In the genomic region with DNA sequence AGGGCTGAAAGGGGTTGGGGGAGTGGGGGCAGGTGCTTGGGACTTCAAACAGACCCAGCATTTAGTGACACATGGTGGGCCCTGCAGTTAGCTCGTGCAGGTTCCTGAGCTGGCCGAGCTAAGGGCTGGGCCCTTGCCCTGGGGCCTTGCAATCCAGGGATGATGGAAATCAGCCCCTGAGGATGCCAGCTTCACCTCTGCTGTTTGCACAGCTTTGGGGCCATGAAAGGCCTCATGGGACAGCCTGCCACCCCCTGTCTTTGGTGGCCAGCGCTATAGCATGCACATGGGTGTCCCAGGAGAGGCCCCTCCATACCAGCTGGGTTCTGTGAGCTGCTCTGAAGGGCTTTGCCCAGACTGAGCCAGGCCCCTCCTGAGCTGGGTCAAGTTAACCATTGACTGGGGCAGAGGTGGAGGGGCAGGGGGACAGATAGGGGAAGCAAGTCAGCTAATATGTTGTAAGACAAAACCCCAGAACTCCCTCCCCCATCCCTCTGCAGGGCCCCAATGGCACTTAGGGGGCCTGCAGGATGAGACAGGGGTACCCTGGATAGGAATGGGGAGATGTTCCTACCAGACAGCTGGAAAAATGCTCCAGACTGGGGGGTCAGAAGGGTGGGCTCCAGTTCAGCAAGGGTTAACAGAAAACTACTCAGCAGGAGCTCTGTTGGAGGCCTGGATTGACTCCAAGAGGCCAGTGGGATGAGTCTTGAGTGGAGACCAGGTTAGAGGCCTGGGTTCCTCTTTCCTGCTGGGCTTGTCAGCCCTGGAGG, we compare ENCODE assay signal across 1 cellular context.
TF ChIP-seq lines count a peak whose summit lies in the region.

No MANE protein-coding gene starts in this region.

TF ChIP-seq in A549, 52 proteins besides CTCF, POLR2A, EP300 and RAD21:
- TF ChIP-seq RFX5 (IDR thresholded peaks at IDR 0.05) (no peak), FOXS1 (CRISPR knock-in tag; IDR thresholded peaks at IDR 0.05) (no peak), SMC3 (IDR thresholded peaks at IDR 0.05) (no peak), PHF8 (IDR thresholded peaks at IDR 0.05; ENCODE audit: borderline replicate concordance, low read depth) (no peak), GATA3 (IDR thresholded peaks at IDR 0.05; ENCODE audit: borderline replicate concordance) (no peak), CHD4 (IDR thresholded peaks at IDR 0.05; ENCODE audit: borderline replicate concordance) (no peak), HDAC2 (IDR thresholded peaks at IDR 0.05) (no peak), SREBF2 (IDR thresholded peaks at IDR 0.05) (no peak), FOSB (CRISPR knock-in tag; IDR thresholded peaks at IDR 0.05) (no peak), RARB (CRISPR knock-in tag; IDR thresholded peaks at IDR 0.05) (no peak), CBX2 (IDR thresholded peaks at IDR 0.05; ENCODE audit: borderline replicate concordance, low read depth) (no peak), RNF2 (IDR thresholded peaks at IDR 0.05; ENCODE audit: borderline replicate concordance, low read depth) (no peak), KDM5A (IDR thresholded peaks at IDR 0.05) (no peak), MYC (IDR thresholded peaks at IDR 0.05; ENCODE audit: borderline replicate concordance, low read length) (no peak)
- TF ChIP-seq, protein P1, sequence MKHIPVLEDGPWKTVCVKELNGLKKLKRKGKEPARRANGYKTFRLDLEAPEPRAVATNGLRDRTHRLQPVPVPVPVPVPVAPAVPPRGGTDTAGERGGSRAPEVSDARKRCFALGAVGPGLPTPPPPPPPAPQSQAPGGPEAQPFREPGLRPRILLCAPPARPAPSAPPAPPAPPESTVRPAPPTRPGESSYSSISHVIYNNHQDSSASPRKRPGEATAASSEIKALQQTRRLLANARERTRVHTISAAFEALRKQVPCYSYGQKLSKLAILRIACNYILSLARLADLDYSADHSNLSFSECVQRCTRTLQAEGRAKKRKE (CRISPR knock-in tag; IDR thresholded peaks at IDR 0.05; ENCODE audit: low read depth) = no peak
- TF ChIP-seq, protein P2, sequence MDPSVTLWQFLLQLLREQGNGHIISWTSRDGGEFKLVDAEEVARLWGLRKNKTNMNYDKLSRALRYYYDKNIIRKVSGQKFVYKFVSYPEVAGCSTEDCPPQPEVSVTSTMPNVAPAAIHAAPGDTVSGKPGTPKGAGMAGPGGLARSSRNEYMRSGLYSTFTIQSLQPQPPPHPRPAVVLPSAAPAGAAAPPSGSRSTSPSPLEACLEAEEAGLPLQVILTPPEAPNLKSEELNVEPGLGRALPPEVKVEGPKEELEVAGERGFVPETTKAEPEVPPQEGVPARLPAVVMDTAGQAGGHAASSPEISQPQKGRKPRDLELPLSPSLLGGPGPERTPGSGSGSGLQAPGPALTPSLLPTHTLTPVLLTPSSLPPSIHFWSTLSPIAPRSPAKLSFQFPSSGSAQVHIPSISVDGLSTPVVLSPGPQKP (IDR thresholded peaks at IDR 0.05; ENCODE audit: low read depth, low read length) = no peak
- TF ChIP-seq, protein P3, sequence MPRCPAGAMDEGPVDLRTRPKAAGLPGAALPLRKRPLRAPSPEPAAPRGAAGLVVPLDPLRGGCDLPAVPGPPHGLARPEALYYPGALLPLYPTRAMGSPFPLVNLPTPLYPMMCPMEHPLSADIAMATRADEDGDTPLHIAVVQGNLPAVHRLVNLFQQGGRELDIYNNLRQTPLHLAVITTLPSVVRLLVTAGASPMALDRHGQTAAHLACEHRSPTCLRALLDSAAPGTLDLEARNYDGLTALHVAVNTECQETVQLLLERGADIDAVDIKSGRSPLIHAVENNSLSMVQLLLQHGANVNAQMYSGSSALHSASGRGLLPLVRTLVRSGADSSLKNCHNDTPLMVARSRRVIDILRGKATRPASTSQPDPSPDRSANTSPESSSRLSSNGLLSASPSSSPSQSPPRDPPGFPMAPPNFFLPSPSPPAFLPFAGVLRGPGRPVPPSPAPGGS (IDR thresholded peaks at IDR 0.05) = no peak
- TF ChIP-seq, protein P4, sequence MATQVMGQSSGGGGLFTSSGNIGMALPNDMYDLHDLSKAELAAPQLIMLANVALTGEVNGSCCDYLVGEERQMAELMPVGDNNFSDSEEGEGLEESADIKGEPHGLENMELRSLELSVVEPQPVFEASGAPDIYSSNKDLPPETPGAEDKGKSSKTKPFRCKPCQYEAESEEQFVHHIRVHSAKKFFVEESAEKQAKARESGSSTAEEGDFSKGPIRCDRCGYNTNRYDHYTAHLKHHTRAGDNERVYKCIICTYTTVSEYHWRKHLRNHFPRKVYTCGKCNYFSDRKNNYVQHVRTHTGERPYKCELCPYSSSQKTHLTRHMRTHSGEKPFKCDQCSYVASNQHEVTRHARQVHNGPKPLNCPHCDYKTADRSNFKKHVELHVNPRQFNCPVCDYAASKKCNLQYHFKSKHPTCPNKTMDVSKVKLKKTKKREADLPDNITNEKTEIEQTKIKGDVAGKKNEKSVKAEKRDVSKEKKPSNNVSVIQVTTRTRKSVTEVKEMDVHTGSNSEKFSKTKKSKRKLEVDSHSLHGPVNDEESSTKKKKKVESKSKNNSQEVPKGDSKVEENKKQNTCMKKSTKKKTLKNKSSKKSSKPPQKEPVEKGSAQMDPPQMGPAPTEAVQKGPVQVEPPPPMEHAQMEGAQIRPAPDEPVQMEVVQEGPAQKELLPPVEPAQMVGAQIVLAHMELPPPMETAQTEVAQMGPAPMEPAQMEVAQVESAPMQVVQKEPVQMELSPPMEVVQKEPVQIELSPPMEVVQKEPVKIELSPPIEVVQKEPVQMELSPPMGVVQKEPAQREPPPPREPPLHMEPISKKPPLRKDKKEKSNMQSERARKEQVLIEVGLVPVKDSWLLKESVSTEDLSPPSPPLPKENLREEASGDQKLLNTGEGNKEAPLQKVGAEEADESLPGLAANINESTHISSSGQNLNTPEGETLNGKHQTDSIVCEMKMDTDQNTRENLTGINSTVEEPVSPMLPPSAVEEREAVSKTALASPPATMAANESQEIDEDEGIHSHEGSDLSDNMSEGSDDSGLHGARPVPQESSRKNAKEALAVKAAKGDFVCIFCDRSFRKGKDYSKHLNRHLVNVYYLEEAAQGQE (IDR thresholded peaks at IDR 0.05) = no peak
- TF ChIP-seq, protein P5, sequence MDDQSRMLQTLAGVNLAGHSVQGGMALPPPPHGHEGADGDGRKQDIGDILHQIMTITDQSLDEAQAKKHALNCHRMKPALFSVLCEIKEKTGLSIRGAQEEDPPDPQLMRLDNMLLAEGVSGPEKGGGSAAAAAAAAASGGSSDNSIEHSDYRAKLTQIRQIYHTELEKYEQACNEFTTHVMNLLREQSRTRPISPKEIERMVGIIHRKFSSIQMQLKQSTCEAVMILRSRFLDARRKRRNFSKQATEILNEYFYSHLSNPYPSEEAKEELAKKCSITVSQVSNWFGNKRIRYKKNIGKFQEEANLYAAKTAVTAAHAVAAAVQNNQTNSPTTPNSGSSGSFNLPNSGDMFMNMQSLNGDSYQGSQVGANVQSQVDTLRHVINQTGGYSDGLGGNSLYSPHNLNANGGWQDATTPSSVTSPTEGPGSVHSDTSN (IDR thresholded peaks at IDR 0.05) = no peak
- TF ChIP-seq, protein P6, sequence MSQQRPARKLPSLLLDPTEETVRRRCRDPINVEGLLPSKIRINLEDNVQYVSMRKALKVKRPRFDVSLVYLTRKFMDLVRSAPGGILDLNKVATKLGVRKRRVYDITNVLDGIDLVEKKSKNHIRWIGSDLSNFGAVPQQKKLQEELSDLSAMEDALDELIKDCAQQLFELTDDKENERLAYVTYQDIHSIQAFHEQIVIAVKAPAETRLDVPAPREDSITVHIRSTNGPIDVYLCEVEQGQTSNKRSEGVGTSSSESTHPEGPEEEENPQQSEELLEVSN (IDR thresholded peaks at IDR 0.05; ENCODE audit: borderline replicate concordance, low read depth) = no peak
